18 cellular contexts compared by ENCODE assay signal in genomic region chr5:17763301-17763700, GRCh38.
"Had no signal": no experiment of that assay in that cellular context is flagged by ENCODE, and none has a peak within 500 bp of the region (broad histone marks: within the 10 kb centered on the region; RNA-seq: fewer than 3 reads in every experiment).

No MANE protein-coding gene starts in this region.

- H3K9me3 ChIP-seq: left ventricle myocardium inferior, neutrophil, suprapubic skin, upper lobe of right lung had no signal

- H3K27ac ChIP-seq: hepatocyte, left ventricle myocardium inferior, neutrophil, SK-N-MC, suprapubic skin, upper lobe of right lung had no signal

- H3K4me3 ChIP-seq: hepatocyte, left ventricle myocardium inferior, SK-N-MC, suprapubic skin, upper lobe of right lung had no signal

- H3K36me3 ChIP-seq: left ventricle myocardium inferior, neutrophil, suprapubic skin, upper lobe of right lung had no signal

- H3K27me3 ChIP-seq: hepatocyte, neutrophil, suprapubic skin, upper lobe of right lung had no signal

- H3K4me1 ChIP-seq: left ventricle myocardium inferior, suprapubic skin, upper lobe of right lung had no signal

- DNase-seq: activated CD4-positive, alpha-beta T cell treated with anti-CD3 and anti-CD28 coated beads, Interleukin-2, amount 10 ng/mL, durations not matched to agents 7 days and 5 days; activated CD8-positive, alpha-beta memory T cell treated with anti-CD3 and anti-CD28 coated beads, Interleukin-2, amount 50 U/mL, for 48 hours; activated naive CD8-positive, alpha-beta T cell treated with anti-CD3 and anti-CD28 coated beads for 36 hours; aorta; central memory CD4-positive, alpha-beta T cell; effector memory CD8-positive, alpha-beta T cell; kidney; left ventricle myocardium inferior; natural killer cell; stimulated activated CD4-positive, alpha-beta T cell treated with anti-CD3 and anti-CD28 coated beads, Interleukin-4, amount 100 ng/mL, for 24 hours; stimulated activated naive CD4-positive, alpha-beta T cell treated with Interleukin-2 at 50 U/mL for 16 hours; T-cell; T-helper 9 cell; upper lobe of right lung had no signal

- ATAC-seq: effector memory CD8-positive, alpha-beta T cell; natural killer cell; T-cell; upper lobe of right lung had no signal
